In the genomic region with DNA sequence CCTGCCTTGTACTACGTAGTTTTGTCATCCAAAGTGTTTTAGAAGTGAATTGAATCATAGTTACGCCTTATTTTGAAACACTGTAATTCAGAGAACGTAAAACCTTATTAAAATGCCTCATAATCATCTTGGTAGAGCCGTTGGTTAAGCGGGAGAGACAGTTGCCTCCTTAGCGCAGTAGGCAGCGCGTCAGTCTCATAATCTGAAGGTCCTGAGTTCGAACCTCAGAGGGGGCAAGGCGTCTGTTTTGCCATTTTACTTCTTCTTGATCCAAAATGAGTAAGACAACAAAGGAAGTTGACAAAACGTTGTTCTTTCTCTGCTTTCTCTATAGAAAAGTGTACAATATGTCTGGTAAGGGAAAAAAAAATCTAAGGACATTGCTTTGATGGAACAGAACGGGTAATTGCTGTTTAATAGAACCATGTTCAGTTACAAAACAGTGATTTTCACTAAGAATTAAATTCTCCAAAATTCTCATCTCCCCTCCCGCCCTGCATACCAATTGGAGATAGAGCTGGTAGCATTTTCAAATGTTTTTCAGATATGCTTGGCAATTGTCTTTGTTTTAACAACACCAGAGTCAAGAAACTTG, we compare ENCODE assay signal across 8 cellular contexts. TPM values are rescaled to one million over a fixed set of nuclear protein-coding genes. Genes with fewer than 3 reads are reported as not detected.
DNase-seq lines count a peak whose midpoint lies in the region; ATAC-seq, FAIRE-seq and TF ChIP-seq lines count a peak whose summit lies in the region.

No MANE protein-coding gene starts in this region.

- no peaks in the 10 kb centered on the region for H3K9me2 ChIP-seq in DOHH2 (replicated peaks; ENCODE audit: control insufficient read depth, low read length)

- H3K9me3 ChIP-seq in DOHH2 (ENCODE audit: control insufficient read depth, insufficient read depth, low read length): no peaks in the 10 kb centered on the region
- no peaks in the 10 kb centered on the region for H3K9me3 ChIP-seq in T-helper 17 cell (ENCODE audit: control insufficient read depth, low read length, poor library complexity, severe bottlenecking)
- H3K9me3 ChIP-seq in astrocyte (ENCODE audit: insufficient read depth, low read depth, low read length): no peaks in the 10 kb centered on the region

- H4K20me1 ChIP-seq in DOHH2 (ENCODE audit: control insufficient read depth, insufficient read depth, low read depth, low read length): no peaks in the 10 kb centered on the region
- no peaks in the 10 kb centered on the region for H4K20me1 ChIP-seq in astrocyte (ENCODE audit: insufficient read depth, low read length)

- H3K4me1 Mint-ChIP-seq in T-helper 17 cell (peaks cover 40% of the 10 kb centered on the region), astrocyte (ENCODE audit: low read depth, unreplicated experiment) (peaks cover 7% of the 10 kb centered on the region)

- TF ChIP-seq CTCF in DOHH2 (IDR thresholded peaks at IDR 0.05; ENCODE audit: low read depth, low read length, poor library complexity, severe bottlenecking): no peak
- TF ChIP-seq CTCF in astrocyte (IDR thresholded peaks at IDR 0.05; ENCODE audit: insufficient read depth, low read depth, low read length): no peak

- peaks cover 3% of the 10 kb centered on the region for H3K36me3 Mint-ChIP-seq in T-helper 17 cell (ENCODE audit: low read depth)
- no peaks in the 10 kb centered on the region for H3K36me3 Mint-ChIP-seq in astrocyte (ENCODE audit: low read depth, unreplicated experiment)

- H3K4me2 ChIP-seq in DOHH2 (ENCODE audit: low read length) (peak overlapping the region; percentile 86), astrocyte (ENCODE audit: low read length) (peak overlapping the region; percentile 86)

- H3K27ac ChIP-seq in DOHH2 (ENCODE audit: low read depth, low read length) (no peak overlapping the region), astrocyte (ENCODE audit: low read depth, low read length) (peak overlapping the region; percentile 49)

- DNase-seq in NCI-H1092 (lab: John Stamatoyannopoulos, UW) (peak; percentile 24), T-helper 17 cell (peak in 1 of 3 donors; percentile 46), astrocyte (ENCODE audit: low read depth) (peak; percentile 62), hippocampal formation (lab: John Stamatoyannopoulos, UW) (peak; percentile 33 to 88), renal cortical epithelial cell (ENCODE audit: low read depth) (peak; percentile 72)

- no peak for FAIRE-seq in astrocyte (lab: Jason Lieb, UNC)

- ATAC-seq in T-helper 17 cell (peak; percentile 48), GM21528 (IDR thresholded peaks at IDR 0.05; ENCODE audit: low FRiP score, unreplicated experiment) (no peak), HG03135 (IDR thresholded peaks at IDR 0.05; ENCODE audit: unreplicated experiment) (no peak)

- H3K79me2 ChIP-seq in DOHH2 (ENCODE audit: control insufficient read depth, low read length) (no peaks in the 10 kb centered on the region), astrocyte (ENCODE audit: insufficient read depth, low read length) (no peaks in the 10 kb centered on the region)

- no peaks in the 10 kb centered on the region for H3K36me3 ChIP-seq in DOHH2 (ENCODE audit: control insufficient read depth, low read length)
- H3K36me3 ChIP-seq in astrocyte (ENCODE audit: insufficient read depth, low read length): no peaks in the 10 kb centered on the region

- peak overlapping the region; percentile 85 for H3K4me3 ChIP-seq in DOHH2 (ENCODE audit: low read length)
- peak overlapping the region; percentile 79 for H3K4me3 ChIP-seq in astrocyte (ENCODE audit: insufficient read depth, low read depth, low read length)

- peak overlapping the region; percentile 95 for H3K27ac Mint-ChIP-seq in T-helper 17 cell
- peak overlapping the region; percentile 96 for H3K27ac Mint-ChIP-seq in astrocyte (ENCODE audit: unreplicated experiment)

- H3K9me3 Mint-ChIP-seq in astrocyte (ENCODE audit: unreplicated experiment): no peaks in the 10 kb centered on the region

- no peaks in the 10 kb centered on the region for H3K27me3 ChIP-seq in DOHH2 (ENCODE audit: control insufficient read depth, low read length)
- H3K27me3 ChIP-seq in astrocyte (ENCODE audit: insufficient read depth, low read length): no peaks in the 10 kb centered on the region

- peaks cover 41% of the 10 kb centered on the region for H3K4me1 ChIP-seq in DOHH2 (ENCODE audit: control insufficient read depth, low read length)
- peaks cover 6% of the 10 kb centered on the region for H3K4me1 ChIP-seq in astrocyte (ENCODE audit: insufficient read depth, low read length)

- peaks cover 17% of the 10 kb centered on the region for H3F3A ChIP-seq in DOHH2 (ENCODE audit: control insufficient read depth, insufficient read depth)

- H2AFZ ChIP-seq in astrocyte (ENCODE audit: low read depth, low read length): peak overlapping the region; percentile 89

- H3K9ac ChIP-seq in astrocyte (ENCODE audit: low read length): peak overlapping the region; percentile 82

- H3K27me3 Mint-ChIP-seq in T-helper 17 cell (no peaks in the 10 kb centered on the region), astrocyte (ENCODE audit: low read depth, unreplicated experiment) (no peaks in the 10 kb centered on the region)

- H3K4me3 Mint-ChIP-seq in T-helper 17 cell (peak overlapping the region; percentile 88), astrocyte (ENCODE audit: unreplicated experiment) (peak overlapping the region; percentile 90)

RNA-seq across cellular contexts. Expression of a gene that starts 20.7 kb away (rescaled TPM):
- total RNA-seq in T-helper 17 cell: 10 to 100 TPM; 21.9 to 22.0 TPM
- total RNA-seq in astrocyte: 50.8 and 54.5 TPM in 2 replicates
- total RNA-seq in renal cortical epithelial cell: 58.3 and 66.5 TPM in 2 replicates
